38 cellular contexts compared by ENCODE assay signal in the genomic region with DNA sequence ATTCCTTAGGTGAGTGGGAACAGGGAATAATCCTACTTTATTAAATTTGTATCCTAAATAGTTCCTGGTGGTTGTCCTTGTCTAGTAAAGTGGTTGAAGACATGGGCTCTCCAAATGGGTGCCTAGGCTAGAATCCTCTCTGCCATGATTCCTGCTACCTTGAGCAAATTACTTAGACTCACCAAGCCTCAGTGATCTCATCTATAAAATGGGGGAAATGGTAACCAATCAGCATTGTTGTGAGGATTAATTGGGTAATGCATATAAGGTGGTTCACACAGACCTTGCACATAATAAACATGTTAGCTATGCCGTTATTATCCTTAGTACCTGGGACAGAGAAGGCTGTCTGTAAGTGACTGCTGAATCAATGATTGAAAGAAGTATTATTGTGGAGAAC.
"Had no signal": no experiment of that assay in that cellular context is flagged by ENCODE, and none has a peak within 500 bp of the region (broad histone marks: within the 10 kb centered on the region; RNA-seq: fewer than 3 reads in every experiment).

No MANE protein-coding gene starts in this region.

- ATAC-seq: activated CD8-positive, alpha-beta memory T cell treated with anti-CD3 and anti-CD28 coated beads, Interleukin-2, amount 10 ng/mL, durations not matched to agents 7 days and 5 days; PC-3; Right ventricle myocardium inferior; SK-N-SH treated with all-trans-retinoic acid at 6 μM for 48 hours had no signal

- H3K4me1 ChIP-seq: ascending aorta, Peyer's patch had no signal

- DNase-seq: activated CD4-positive, alpha-beta memory T cell treated with anti-CD3 and anti-CD28 coated beads, Interleukin-2, amount 10 ng/mL, durations not matched to agents 7 days and 5 days; activated CD4-positive, alpha-beta T cell treated with anti-CD3 and anti-CD28 coated beads for 1 hour; activated CD4-positive, alpha-beta T cell treated with anti-CD3 and anti-CD28 coated beads for 48 hours; activated CD4-positive, CD25-positive, alpha-beta regulatory T cell; activated CD8-positive, alpha-beta memory T cell treated with anti-CD3 and anti-CD28 coated beads for 24 hours; activated CD8-positive, alpha-beta memory T cell treated with anti-CD3 and anti-CD28 coated beads, Interleukin-2, amount 10 ng/mL, durations not matched to agents 7 days and 5 days; activated CD8-positive, alpha-beta memory T cell treated with anti-CD3 and anti-CD28 coated beads, Interleukin-2, amount 50 U/mL, for 48 hours; activated effector memory CD4-positive, alpha-beta T cell treated with Interleukin-2 at 50 U/mL for 16 hours; activated naive CD4-positive, alpha-beta T cell treated with anti-CD3 and anti-CD28 coated beads, Interleukin-2, amount 10 ng/mL, durations not matched to agents 7 days and 5 days; activated T-cell treated with anti-CD3 and anti-CD28 coated beads, Interleukin-2, amount 50 U/mL, for 48 hours; amygdala; Kasumi-1; MG63; NCI-H1048; NCI-H1105 treated with DMSO at 0.1 percent for 48 hours; NCI-H1436 treated with DMSO at 0.1 percent for 48 hours; NCI-H1694 treated with DMSO at 0.1 percent for 48 hours; NCI-H2029; NCI-H2107; NCI-H2171; NCI-H510A; NCI-H526; NCI-H748 treated with DMSO at 0.1 percent for 48 hours; NK-92 treated with Interleukin-12 subunit alpha and Interleukin-12 subunit beta, amount 100 ng/mL, for 24 hours; PC-3; Peyer's patch; SIG-M5; SW 1271; T-helper 1 cell; T1000; WERI-Rb-1 had no signal

- H3K27ac Mint-ChIP-seq: activated CD4-positive, alpha-beta memory T cell treated with anti-CD3 and anti-CD28 coated beads, Interleukin-2, amount 10 ng/mL, durations not matched to agents 7 days and 5 days; activated CD8-positive, alpha-beta memory T cell treated with anti-CD3 and anti-CD28 coated beads, Interleukin-2, amount 10 ng/mL, durations not matched to agents 7 days and 5 days; activated naive CD4-positive, alpha-beta T cell treated with anti-CD3 and anti-CD28 coated beads, Interleukin-2, amount 10 ng/mL, durations not matched to agents 7 days and 5 days; activated naive CD8-positive, alpha-beta T cell had no signal

- H3K9me3 Mint-ChIP-seq: activated CD4-positive, alpha-beta memory T cell treated with anti-CD3 and anti-CD28 coated beads, Interleukin-2, amount 10 ng/mL, durations not matched to agents 7 days and 5 days; activated naive CD4-positive, alpha-beta T cell treated with anti-CD3 and anti-CD28 coated beads, Interleukin-2, amount 10 ng/mL, durations not matched to agents 7 days and 5 days; central memory CD8-positive, alpha-beta T cell had no signal

- H3K9me3 ChIP-seq: ascending aorta, MG63, Peyer's patch had no signal

- H3K27me3 Mint-ChIP-seq: activated naive CD8-positive, alpha-beta T cell had no signal

- H3K4me3 ChIP-seq: ascending aorta, cardiac muscle cell, MG63, Peyer's patch had no signal

- H3K36me3 ChIP-seq: ascending aorta, cardiac muscle cell, MG63, Peyer's patch, WERI-Rb-1 had no signal

- H3K27ac ChIP-seq: ascending aorta, cardiac muscle cell, Peyer's patch, RWPE1, WERI-Rb-1 had no signal

- H3K4me3 Mint-ChIP-seq: activated CD4-positive, alpha-beta memory T cell treated with anti-CD3 and anti-CD28 coated beads, Interleukin-2, amount 10 ng/mL, durations not matched to agents 7 days and 5 days; activated CD8-positive, alpha-beta memory T cell treated with anti-CD3 and anti-CD28 coated beads, Interleukin-2, amount 10 ng/mL, durations not matched to agents 7 days and 5 days; activated naive CD4-positive, alpha-beta T cell treated with anti-CD3 and anti-CD28 coated beads, Interleukin-2, amount 10 ng/mL, durations not matched to agents 7 days and 5 days; activated naive CD8-positive, alpha-beta T cell; central memory CD8-positive, alpha-beta T cell had no signal

- H3K27me3 ChIP-seq: ascending aorta, cardiac muscle cell, MG63, Peyer's patch had no signal

- H3K36me3 Mint-ChIP-seq: activated CD8-positive, alpha-beta memory T cell treated with anti-CD3 and anti-CD28 coated beads, Interleukin-2, amount 10 ng/mL, durations not matched to agents 7 days and 5 days; activated naive CD4-positive, alpha-beta T cell treated with anti-CD3 and anti-CD28 coated beads, Interleukin-2, amount 10 ng/mL, durations not matched to agents 7 days and 5 days; activated naive CD8-positive, alpha-beta T cell had no signal

- H3K4me1 Mint-ChIP-seq: activated CD8-positive, alpha-beta memory T cell treated with anti-CD3 and anti-CD28 coated beads, Interleukin-2, amount 10 ng/mL, durations not matched to agents 7 days and 5 days had no signal
